8 cellular contexts compared by ENCODE assay signal in genomic region chrX:129777218-129777768, GRCh38. TPM values are rescaled to one million over a fixed set of nuclear protein-coding genes. Genes with fewer than 3 reads are reported as not detected.
DNase-seq lines count a peak whose midpoint lies in the region; ATAC-seq and TF ChIP-seq lines count a peak whose summit lies in the region.

No MANE protein-coding gene starts in this region.

- TF ChIP-seq CTCF in uterus (IDR thresholded peaks at IDR 0.05) = no peak

- H3K4me1 ChIP-seq in uterus = no peaks in the 10 kb centered on the region

- peak overlapping the region in 1 of 2 donors; percentile 34 for H3K27ac ChIP-seq in uterus

- no peak for TF ChIP-seq POLR2A in uterus (IDR thresholded peaks at IDR 0.05)

- H3K36me3 ChIP-seq in uterus = no peaks in the 10 kb centered on the region

- H3K4me3 ChIP-seq in uterus = no peak overlapping the region

- DNase-seq in activated CD4-positive, CD25-positive, alpha-beta regulatory T cell (lab: John Stamatoyannopoulos, UW) = peak; percentile 6 to 64 (median 33)
- peak; percentile 68 for DNase-seq in effector CD4-positive, alpha-beta T cell
- DNase-seq in sciatic nerve (ENCODE audit: low spot score) (no peak), NCI-H1417 (lab: John Stamatoyannopoulos, UW) (no peak), DMS 273 treated with DMSO at 0.1 percent for 48 hours (lab: John Stamatoyannopoulos, UW) (no peak), uterus (no peak)

- intact Hi-C loops in sciatic nerve (cut with DNase I) (no loop called here), uterus (cut with DNase I; ENCODE audit: low total_unique reads) (no loop called here)

- no peaks in the 10 kb centered on the region for H3K27me3 ChIP-seq in uterus

- peak; percentile 19 for ATAC-seq in GM18858 (IDR thresholded peaks at IDR 0.05; ENCODE audit: unreplicated experiment)
- ATAC-seq in HG03442 (IDR thresholded peaks at IDR 0.05; ENCODE audit: unreplicated experiment) = peak; percentile 22
- ATAC-seq in sciatic nerve = peak; percentile 37

- H3K9me3 ChIP-seq in uterus = no peaks in the 10 kb centered on the region

RNA-seq across cellular contexts. Expression of gene SASH3, which starts 2.5 kb away (rescaled TPM):
- total RNA-seq in sciatic nerve (8.6 TPM), uterus (1 to 10 TPM in 3 of 4 donors, under 1 TPM in 1; 0.26 to 4.1 (median 2.9) TPM)

RNA-seq across cellular contexts. Expression of gene XPNPEP2, which starts 38.5 kb away (rescaled TPM):
- 6.6 TPM for total RNA-seq in sciatic nerve
- total RNA-seq in uterus = 1 to 10 TPM; 2.9 to 4.6 (median 3.9) TPM

Comparison
In these comparisons a context has a peak if more than half of its experiments do, and no peak if none do; other contexts are left out.
1. DNase-seq: peak in activated CD4-positive, CD25-positive, alpha-beta regulatory T cell (4 of 4) and effector CD4-positive, alpha-beta T cell (single experiment); none in sciatic nerve (single experiment), NCI-H1417 (0 of 3), DMS 273 treated with DMSO at 0.1 percent for 48 hours (single experiment) and uterus (0 of 2).
2. Peak in every context shown above with its lines, with median percentiles within 50 percentile points of each other: ATAC-seq.